ENCODE assay signal across 12 cellular contexts in genomic region chr4:69115151-69115850, GRCh38. TPM values are rescaled to one million over a fixed set of nuclear protein-coding genes. Genes with fewer than 3 reads are reported as not detected.
"Had no signal": no experiment of that assay in that cellular context is flagged by ENCODE, and none has a peak within 500 bp of the region (broad histone marks: within the 10 kb centered on the region; RNA-seq: fewer than 3 reads in every experiment).

No MANE protein-coding gene starts in this region.

RNA-seq across cellular contexts. Expression of gene UGT2B7, which starts 19.0 kb away (rescaled TPM):
- total RNA-seq: cerebellum, dermis microvascular lymphatic vessel endothelial cell, endodermal cell, esophagus mucosa, esophagus squamous epithelium, heart right ventricle, left cardiac atrium, left ventricle myocardium inferior, mesenteric fat pad, mesothelial cell of epicardium had no signal
- polyA plus RNA-seq: heart right ventricle, immature natural killer cell, mammary epithelial cell had no signal
